11 cellular contexts compared by ENCODE assay signal in genomic region chr19:10651821-10652220, GRCh38. TPM values are rescaled to one million over a fixed set of nuclear protein-coding genes. Genes with fewer than 3 reads are reported as not detected.
A peak's percentile ranks its signal among the peaks of the same experiment; 100 is the strongest.
DNase-seq lines count a peak whose midpoint lies in the region; ATAC-seq and TF ChIP-seq lines count a peak whose summit lies in the region.
"Had no signal": no experiment of that assay in that cellular context is flagged by ENCODE, and none has a peak within 500 bp of the region (broad histone marks: within the 10 kb centered on the region; RNA-seq: fewer than 3 reads in every experiment).

No MANE protein-coding gene starts in this region.

- H2BK15ac ChIP-seq in mesenchymal stem cell (ENCODE audit: low read depth, poor library complexity, severe bottlenecking) = no peak overlapping the region

- H2BK120ac ChIP-seq in mesenchymal stem cell (ENCODE audit: low read depth, low read length) = no peak overlapping the region

- WGBS in mesenchymal stem cell = 92% methylated on average over 3 of the region's 3 CpGs

- H3K4me1 ChIP-seq in BLaER1 (peaks cover 29% of the 10 kb centered on the region), HCT116 (ENCODE audit: control insufficient read depth in 1 of 2, insufficient read depth in 2 of 2, low read length in 2 of 2) (peaks cover 11 to 23% of the 10 kb centered on the region in 2 experiments; a peak in 3 of 4 replicates), mesenchymal stem cell (ENCODE audit: control insufficient read depth, insufficient read depth, low read depth, low read length) (peaks cover 9% of the 10 kb centered on the region)

- no peak for DNase-seq in HCT116 (ENCODE audit: low read depth, low spot score)
- DNase-seq in activated CD8-positive, alpha-beta T cell treated with anti-CD3 and anti-CD28 coated beads for 36 hours = no peak
- no peak for DNase-seq in mesenchymal stem cell
- no peak for DNase-seq in NCI-H1436 (lab: John Stamatoyannopoulos, UW)
- DNase-seq in glomerular visceral epithelial cell (ENCODE audit: extremely low spot score) = no peak
- DNase-seq in stimulated activated CD4-positive, alpha-beta T cell treated with anti-CD3 and anti-CD28 coated beads, Interleukin-12 subunit alpha, Interleukin-12 subunit beta, amount 100 ng/mL, for 4 hours = no peak
- DNase-seq: central memory CD4-positive, alpha-beta T cell; NCI-H187 treated with DMSO at 0.1 percent for 48 hours; spleen had no signal

- H2AK5ac ChIP-seq in mesenchymal stem cell (ENCODE audit: low read length, severe bottlenecking) = no peak overlapping the region

- H3K9me2 ChIP-seq in HCT116 (ENCODE audit: insufficient read depth) = no peaks in the 10 kb centered on the region

- intact Hi-C loops in HCT116 (cut with micrococcal nuclease) = loop anchor here (5.0 kb wide), 2 partner anchors 45 to 85 kb away; partner anchors contain the start of genes CDKN2D and KRI1
- intact Hi-C loops in activated CD8-positive, alpha-beta T cell treated with anti-CD3 and anti-CD28 coated beads for 36 hours (cut with micrococcal nuclease) = loop anchor here (5.0 kb wide), 1 partner anchor 45 kb away; no protein-coding TSS in a partner anchor

- H3K27ac ChIP-seq in BLaER1 (peak overlapping the region; percentile 100), HCT116 (ENCODE audit: low read depth, low read length) (0 out of 2 replicates have a peak overlapping the region, but pooled peaks have one; percentile 94), mesenchymal stem cell (ENCODE audit: low read length, poor library complexity, severe bottlenecking) (no peak overlapping the region)

- ATAC-seq in HCT116 (no peak), GM21825 (IDR thresholded peaks at IDR 0.05; ENCODE audit: unreplicated experiment) (no peak)
- no peak for ATAC-seq in activated CD8-positive, alpha-beta T cell treated with anti-CD3 and anti-CD28 coated beads for 36 hours

- CTCF ChIA-PET in HCT116 (lab: Charles Lee) = no interaction called here
- CTCF ChIA-PET in activated CD8-positive, alpha-beta T cell treated with anti-CD3 and anti-CD28 coated beads for 36 hours (lab: Charles Lee) = interaction anchor here (0.8 to 14.8 kb wide), 7 partner anchors 8 to 109 kb away, joined by 3 to 409 read pairs (median 4); no protein-coding TSS in a partner anchor

- H3K4me3 ChIP-seq in BLaER1 (0 out of 2 replicates have a peak overlapping the region, but pooled peaks have one; percentile 97), HCT116 (replicated peaks in 1 of 2; ENCODE audit: low read depth in 1 of 2, low read length in 2 of 2) (peak overlapping the region in 1 of 2 experiments; percentile 80; a peak in 1 of 4 replicates), mesenchymal stem cell (ENCODE audit: insufficient read depth in 1 of 2, low read depth in 1 of 2, low read length in 2 of 2) (no peak overlapping the region)

- POLR2A ChIA-PET in HCT116 (lab: Charles Lee) = no interaction called here
- POLR2A ChIA-PET in activated CD8-positive, alpha-beta T cell treated with anti-CD3 and anti-CD28 coated beads for 36 hours (lab: Charles Lee) = interaction anchor here (0.6 to 2.5 kb wide), 7 partner anchors 9 to 109 kb away, joined by 3 to 9 read pairs (median 3); no protein-coding TSS in a partner anchor

- H3K4me1 Mint-ChIP-seq in activated CD8-positive, alpha-beta T cell treated with anti-CD3 and anti-CD28 coated beads for 36 hours (ENCODE audit: low read depth) = peaks cover 20% of the 10 kb centered on the region

- RAD21 ChIA-PET in HCT116 (lab: Charles Lee; ENCODE audit: low non-redundant PET in 1 of 2, low total read pairs in 2 of 2, uncharacterized antibody in 2 of 2, unreplicated experiment in 2 of 2) = no interaction called here

- no peak overlapping the region for H3K23ac ChIP-seq in mesenchymal stem cell (ENCODE audit: low read length in 2 of 2)

- H3K36me3 ChIP-seq in BLaER1 (peaks cover 17% of the 10 kb centered on the region), HCT116 (ENCODE audit: control insufficient read depth in 1 of 2, insufficient read depth in 2 of 2, low read length in 2 of 2) (peaks cover 0 to 18% of the 10 kb centered on the region in 2 experiments; a peak in 3 of 4 replicates), mesenchymal stem cell (ENCODE audit: control insufficient read depth in 1 of 2, insufficient read depth in 2 of 2, low read depth in 1 of 2, low read length in 2 of 2) (peaks cover 0 to 8% of the 10 kb centered on the region in 2 experiments)

- H3K79me1 ChIP-seq in mesenchymal stem cell (replicated peaks; ENCODE audit: low read length, poor library complexity, severe bottlenecking) = peaks cover 4% of the 10 kb centered on the region

- H4K91ac ChIP-seq in mesenchymal stem cell (ENCODE audit: low read length) = no peak overlapping the region

- no TSS peak for BruUV-seq in HCT116 (replicated peaks; lab: Mats Ljungman, UMichigan)

- H3K79me2 ChIP-seq in HCT116 (ENCODE audit: insufficient read depth, low read length) = peaks cover 44% of the 10 kb centered on the region

- H3K4me2 ChIP-seq in BLaER1 (peak overlapping the region; percentile 85), HCT116 (ENCODE audit: low read length) (peak overlapping the region; percentile 96), mesenchymal stem cell (ENCODE audit: low read length, poor library complexity, severe bottlenecking) (no peak overlapping the region)

- no peak overlapping the region for H2BK12ac ChIP-seq in mesenchymal stem cell (ENCODE audit: low read length in 2 of 2)

- H3K18ac ChIP-seq in mesenchymal stem cell (ENCODE audit: low read depth in 1 of 2, low read length in 2 of 2) = no peak overlapping the region

- no peak overlapping the region for H4K8ac ChIP-seq in mesenchymal stem cell (ENCODE audit: low read length)

- TF ChIP-seq POLR2A in HCT116 (IDR thresholded peaks at IDR 0.05; ENCODE audit: borderline replicate concordance, extremely low read depth, insufficient read depth, insufficient read length) = no peak

- no peak for TF ChIP-seq RAD21 in HCT116 (IDR thresholded peaks at IDR 0.05; ENCODE audit: low read depth)

- peaks cover 1% of the 10 kb centered on the region for H3K27me3 Mint-ChIP-seq in activated CD8-positive, alpha-beta T cell treated with anti-CD3 and anti-CD28 coated beads for 36 hours

- H2AFZ ChIP-seq in HCT116 (ENCODE audit: low read depth, low read length, poor library complexity, severe bottlenecking) = no peak overlapping the region
- no peak overlapping the region for H2AFZ ChIP-seq in mesenchymal stem cell (ENCODE audit: low read depth, low read length)

- H3K14ac ChIP-seq in mesenchymal stem cell (ENCODE audit: low read length in 2 of 2) = no peak overlapping the region

- no peak for TF ChIP-seq CTCF in HCT116 (IDR thresholded peaks at IDR 0.05 in 2 of 3, conservative IDR thresholded peaks at IDR 0.05 in 1 of 3; ENCODE audit: borderline replicate concordance in 1 of 3, insufficient read depth in 1 of 3, low read depth in 2 of 3, low read length in 2 of 3)
- no peak for TF ChIP-seq CTCF in activated CD8-positive, alpha-beta T cell treated with anti-CD3 and anti-CD28 coated beads for 36 hours (IDR thresholded peaks at IDR 0.05)

- H3K36me3 Mint-ChIP-seq in activated CD8-positive, alpha-beta T cell treated with anti-CD3 and anti-CD28 coated beads for 36 hours (ENCODE audit: low read depth) = peaks cover 36% of the 10 kb centered on the region

- H3K27me3 ChIP-seq in BLaER1 (no peaks in the 10 kb centered on the region), HCT116 (ENCODE audit: insufficient read depth, low read length) (no peaks in the 10 kb centered on the region), mesenchymal stem cell (ENCODE audit: control insufficient read depth in 1 of 2, insufficient read depth in 1 of 2, low read length in 2 of 2) (no peaks in the 10 kb centered on the region)
- H3K27me3 ChIP-seq: spleen had no signal

- peaks cover 22% of the 10 kb centered on the region for H4K20me1 ChIP-seq in BLaER1
- H4K20me1 ChIP-seq in HCT116 (ENCODE audit: insufficient read depth) = peaks cover 14% of the 10 kb centered on the region; the same call in 1 of the 2 replicates

- H3K27ac Mint-ChIP-seq in activated CD8-positive, alpha-beta T cell treated with anti-CD3 and anti-CD28 coated beads for 36 hours = peak overlapping the region; percentile 32

- no peak overlapping the region for H2BK5ac ChIP-seq in mesenchymal stem cell (ENCODE audit: low read depth, low read length, poor library complexity, severe bottlenecking)

- H3K9me3 Mint-ChIP-seq in activated CD8-positive, alpha-beta T cell treated with anti-CD3 and anti-CD28 coated beads for 36 hours = no peaks in the 10 kb centered on the region

- H3K9ac ChIP-seq in BLaER1 (peak overlapping the region; percentile 100; the same call in 1 of the 2 replicates), HCT116 (ENCODE audit: low read length) (peak overlapping the region; percentile 100), mesenchymal stem cell (ENCODE audit: low read length) (peak overlapping the region; percentile 100)

- H3K9me3 ChIP-seq in BLaER1 (no peaks in the 10 kb centered on the region), HCT116 (ENCODE audit: control insufficient read depth in 1 of 2, insufficient read depth in 1 of 2, low read depth in 1 of 2, low read length in 2 of 2) (no peaks in the 10 kb centered on the region), mesenchymal stem cell (ENCODE audit: control insufficient read depth, low read length) (no peaks in the 10 kb centered on the region)
- H3K9me3 ChIP-seq: spleen had no signal

- no peak overlapping the region for H3K4ac ChIP-seq in mesenchymal stem cell (ENCODE audit: low read depth in 1 of 2, low read length in 2 of 2)

- peak overlapping the region; percentile 87 for H3K4me3 Mint-ChIP-seq in activated CD8-positive, alpha-beta T cell treated with anti-CD3 and anti-CD28 coated beads for 36 hours

TF ChIP-seq in HCT116, 20 proteins besides CTCF, POLR2A, EP300 and RAD21 (continues in another document):
- no peak for TF ChIP-seq ELF1 (IDR thresholded peaks at IDR 0.05; ENCODE audit: borderline replicate concordance, low read depth)
- TF ChIP-seq SP1 (IDR thresholded peaks at IDR 0.05; ENCODE audit: low read depth) = no peak

RNA-seq across cellular contexts. Expression of gene ILF3, which starts 2.3 kb away (rescaled TPM):
- total RNA-seq in HCT116 (2021; ENCODE audit: unreplicated experiment) = 430 TPM
- polyA plus RNA-seq in HCT116 (2012) = 242 and 278 TPM in 2 replicates
- total RNA-seq in activated CD8-positive, alpha-beta T cell treated with anti-CD3 and anti-CD28 coated beads for 36 hours = 100 to 1,000 TPM; 435 to 450 TPM
- polyA plus RNA-seq in mesenchymal stem cell (2013, experiment 1 of 2) = 127 TPM
- polyA plus RNA-seq in mesenchymal stem cell (2013, experiment 2 of 2) = 122 TPM

RNA-seq across cellular contexts. Expression of gene SLC44A2, which starts 26.5 kb away (rescaled TPM):
- total RNA-seq in HCT116 (2021; ENCODE audit: unreplicated experiment) = 90.9 TPM
- polyA plus RNA-seq in HCT116 (2012) = 62.0 and 79.9 TPM in 2 replicates
- 10 to 100 TPM; 66.0 to 71.4 TPM for total RNA-seq in activated CD8-positive, alpha-beta T cell treated with anti-CD3 and anti-CD28 coated beads for 36 hours
- polyA plus RNA-seq in mesenchymal stem cell (2013, experiment 1 of 2) = 140 TPM
- 144 TPM for polyA plus RNA-seq in mesenchymal stem cell (2013, experiment 2 of 2)

RNA-seq across cellular contexts. Expression of gene QTRT1, which starts 49.4 kb away (rescaled TPM):
- 54.6 TPM for total RNA-seq in HCT116 (2021; ENCODE audit: unreplicated experiment)
- polyA plus RNA-seq in HCT116 (2012) = 57.8 and 69.3 TPM in 2 replicates
- 10 to 100 TPM; 56.8 to 61.8 TPM for total RNA-seq in activated CD8-positive, alpha-beta T cell treated with anti-CD3 and anti-CD28 coated beads for 36 hours
- 15.1 TPM for polyA plus RNA-seq in mesenchymal stem cell (2013, experiment 1 of 2)
- 14.3 TPM for polyA plus RNA-seq in mesenchymal stem cell (2013, experiment 2 of 2)
